ENCODE assay signal across 8 cellular contexts in the genomic region with DNA sequence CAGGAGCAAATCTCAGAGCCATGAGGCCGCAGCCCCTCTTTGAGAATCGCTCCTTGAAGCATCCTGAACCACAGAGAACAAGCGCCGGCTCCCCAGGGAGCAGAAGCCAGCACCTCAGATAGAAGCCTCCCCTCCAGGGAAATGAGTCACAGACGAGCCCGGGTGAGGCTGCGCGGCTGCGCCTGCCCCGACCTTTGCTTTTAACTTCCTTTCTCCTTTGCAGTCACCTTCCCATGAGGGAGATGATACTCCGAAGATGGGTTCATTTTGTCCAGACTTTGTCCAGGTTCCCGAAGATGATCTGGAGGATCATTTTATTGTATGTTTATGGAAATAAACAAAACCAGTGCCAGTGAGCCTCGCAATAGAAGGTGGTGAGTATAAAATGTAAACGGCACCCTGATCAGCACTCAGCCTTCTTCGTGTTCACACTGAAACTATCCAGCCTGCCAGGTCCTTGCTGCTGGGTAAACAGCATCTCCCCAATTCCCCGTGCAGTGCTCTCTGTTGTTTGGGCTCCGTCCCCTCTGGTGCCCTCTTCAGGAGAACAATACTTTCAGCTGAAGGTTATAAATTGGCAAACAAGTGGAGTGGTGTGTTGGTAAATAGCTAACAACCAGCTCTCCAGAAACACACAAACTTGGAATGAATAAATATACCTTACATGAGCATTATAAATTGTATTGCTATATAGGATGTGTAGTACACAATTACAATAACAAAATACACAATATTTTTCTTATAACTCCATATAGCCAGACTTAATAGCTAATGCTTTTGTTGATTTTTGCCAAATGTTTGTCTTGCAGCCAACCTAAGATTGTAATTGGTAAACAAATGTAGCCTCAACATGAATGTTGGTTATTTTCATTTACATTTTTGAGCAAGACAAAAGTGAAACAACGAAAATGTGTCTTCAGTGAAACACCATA. TPM values are rescaled to one million over a fixed set of nuclear protein-coding genes. Genes with fewer than 3 reads are reported as not detected.
DNase-seq lines count a peak whose midpoint lies in the region; ATAC-seq and TF ChIP-seq lines count a peak whose summit lies in the region.

No MANE protein-coding gene starts in this region.

- H3K9me3 ChIP-seq in body of pancreas: no peaks in the 10 kb centered on the region
- no peaks in the 10 kb centered on the region for H3K9me3 ChIP-seq in iPS-18a (ENCODE audit: control insufficient read depth, low read depth, low read length)
- H3K9me3 ChIP-seq in smooth muscle cell (replicated peaks; ENCODE audit: low read depth): no peaks in the 10 kb centered on the region

- no peaks in the 10 kb centered on the region for H3K9me3 Mint-ChIP-seq in T-cell

- H3K4me3 ChIP-seq in body of pancreas (no peak overlapping the region), iPS-18a (ENCODE audit: low read length) (peak overlapping the region; percentile 53), smooth muscle cell (peak overlapping the region; percentile 44)

- peaks cover 14 to 16% of the 10 kb centered on the region in 2 donors for H3K27me3 Mint-ChIP-seq in T-cell

- WGBS in body of pancreas, 2 donors: 17 to 18% methylated on average over 18 of the region's 18 CpGs
- WGBS in smooth muscle cell (ENCODE audit: low lambda C conversion rate): 11% methylated on average over 18 of the region's 18 CpGs

- peak overlapping the region; percentile 85 for H3K4me2 ChIP-seq in smooth muscle cell

- POLR2A ChIA-PET in T-cell (lab: Charles Lee): no interaction called here

- peak overlapping the region; percentile 74 to 77 for H3K27ac Mint-ChIP-seq in T-cell

- DNase-seq in activated gamma-delta T cell treated with Interleukin-2 at 50 U/mL for 16 hours (peak; percentile 33), activated gamma-delta T cell (lab: John Stamatoyannopoulos, UW) (no peak), NCI-H1092 treated with DMSO at 0.1 percent for 48 hours (lab: John Stamatoyannopoulos, UW) (peak; percentile 87), T-cell (peak in 32 of 34 experiments; percentile 12 to 47 (median 34)), body of pancreas (peak; percentile 63 to 78 (median 74)), smooth muscle cell (lab: John Stamatoyannopoulos, UW; ENCODE audit: unreplicated experiment) (no peak)

- H3F3A ChIP-seq in smooth muscle cell (ENCODE audit: low read depth): no peaks in the 10 kb centered on the region

- H4K20me1 ChIP-seq in smooth muscle cell (ENCODE audit: low read depth): no peaks in the 10 kb centered on the region

- no peak for TF ChIP-seq POLR2A in body of pancreas (IDR thresholded peaks at IDR 0.05)

- no peaks in the 10 kb centered on the region for H3K36me3 Mint-ChIP-seq in T-cell

- peak overlapping the region; percentile 76 to 83 (median 79) for H3K4me3 Mint-ChIP-seq in T-cell

- no peaks in the 10 kb centered on the region for H3K36me3 ChIP-seq in body of pancreas (replicated peaks in 1 of 2; ENCODE audit: insufficient read depth in 1 of 2, low read depth in 2 of 2)
- no peaks in the 10 kb centered on the region for H3K36me3 ChIP-seq in iPS-18a (ENCODE audit: control insufficient read depth, low read depth, low read length)
- H3K36me3 ChIP-seq in smooth muscle cell (ENCODE audit: low read depth): no peaks in the 10 kb centered on the region

- H2AFZ ChIP-seq in smooth muscle cell (ENCODE audit: low read depth): peak overlapping the region; percentile 58

- H3K4me1 ChIP-seq in body of pancreas: peaks cover 6% of the 10 kb centered on the region
- peaks cover 5% of the 10 kb centered on the region for H3K4me1 ChIP-seq in iPS-18a (ENCODE audit: control insufficient read depth, low read depth, low read length)
- H3K4me1 ChIP-seq in smooth muscle cell (ENCODE audit: low read depth): peaks cover 6% of the 10 kb centered on the region

- TF ChIP-seq CTCF in body of pancreas (IDR thresholded peaks at IDR 0.05) (peak; percentile 16 to 85 (median 67)), smooth muscle cell (IDR thresholded peaks at IDR 0.05; ENCODE audit: borderline replicate concordance, insufficient read depth, poor library complexity, severe bottlenecking) (peak; percentile 52)

- H3K27ac ChIP-seq in body of pancreas (no peak overlapping the region), iPS-18a (ENCODE audit: low read length) (no peak overlapping the region), smooth muscle cell (ENCODE audit: low read depth) (peak overlapping the region; percentile 8)

- intact Hi-C loops in body of pancreas (cut with DNase I): loop anchor here (10.0 kb wide), 1 partner anchor 294 kb away; no protein-coding TSS in a partner anchor

- H3K9ac ChIP-seq in iPS-18a (ENCODE audit: low read length) (peak overlapping the region; percentile 35), smooth muscle cell (ENCODE audit: low read depth) (peak overlapping the region; percentile 12)

- H3K79me2 ChIP-seq in smooth muscle cell (ENCODE audit: low read depth): no peaks in the 10 kb centered on the region

- peaks cover 30 to 45% (median 37%) of the 10 kb centered on the region in 3 donors for H3K4me1 Mint-ChIP-seq in T-cell

- ATAC-seq in HG02759 (IDR thresholded peaks at IDR 0.05; ENCODE audit: unreplicated experiment): peak; percentile 84
- peak; percentile 80 to 89 (median 84) for ATAC-seq in T-cell (replicated peaks in 1 of 4)
- ATAC-seq in body of pancreas: peak; percentile 83

- CTCF ChIA-PET in T-cell (lab: Charles Lee): interaction anchor here (0.6 to 1.5 kb wide), 10 partner anchors 18 to 492 kb away, joined by 3 to 8 read pairs (median 4); no protein-coding TSS in a partner anchor

- H3K27me3 ChIP-seq in body of pancreas: no peaks in the 10 kb centered on the region
- no peaks in the 10 kb centered on the region for H3K27me3 ChIP-seq in iPS-18a (ENCODE audit: control insufficient read depth, insufficient read depth, low read length)
- no peaks in the 10 kb centered on the region for H3K27me3 ChIP-seq in smooth muscle cell (ENCODE audit: low read depth)

RNA-seq across cellular contexts. Expression of gene TMEM181, which starts 41.4 kb away (rescaled TPM):
- total RNA-seq in T-cell: 10 to 100 TPM; 15.9 to 21.5 (median 19.9) TPM
- total RNA-seq in body of pancreas: 10 to 100 TPM; 19.8 to 34.2 TPM
- 29.0 and 35.0 TPM in 2 replicates for total RNA-seq in smooth muscle cell
- polyA plus RNA-seq in smooth muscle cell: 15.1 and 15.3 TPM in 2 replicates

Comparison
In these comparisons a context has a peak if more than half of its experiments do, and no peak if none do; other contexts are left out.
1. DNase-seq: peak in activated gamma-delta T cell treated with Interleukin-2 at 50 U/mL for 16 hours (single experiment), NCI-H1092 treated with DMSO at 0.1 percent for 48 hours (single experiment), T-cell (32 of 34) and body of pancreas (4 of 4); none in activated gamma-delta T cell (single experiment) and smooth muscle cell (single experiment).
2. H3K4me3 ChIP-seq: peak in iPS-18a (single experiment) and smooth muscle cell (single experiment); none in body of pancreas (0 of 2).
3. Peak in every context shown above with its lines, with median percentiles within 50 percentile points of each other: ATAC-seq.